ENCODE assay signal across 23 cellular contexts in genomic region chr11:118374729-118375128, GRCh38. TPM values are rescaled to one million over a fixed set of nuclear protein-coding genes. Genes with fewer than 3 reads are reported as not detected.
DNase-seq lines count a peak whose midpoint lies in the region; ATAC-seq and TF ChIP-seq lines count a peak whose summit lies in the region.
"Had no signal": no experiment of that assay in that cellular context is flagged by ENCODE, and none has a peak within 500 bp of the region (broad histone marks: within the 10 kb centered on the region; RNA-seq: fewer than 3 reads in every experiment).

No MANE protein-coding gene starts in this region.

- DNase-seq in activated T-cell treated with anti-CD3 and anti-CD28 coated beads, Interleukin-2, amount 50 U/mL, for 24 hours: no peak
- DNase-seq in activated T-cell treated with anti-CD3 and anti-CD28 coated beads, Interleukin-2, amount 50 U/mL, for 4 hours: no peak
- DNase-seq in GF-D8 (lab: John Stamatoyannopoulos, UW): peak; percentile 28
- peak; percentile 9 for DNase-seq in choroid plexus epithelial cell (ENCODE audit: low read depth)
- DNase-seq in mesenchymal stem cell: no peak
- DNase-seq in SW 1271 (lab: John Stamatoyannopoulos, UW): no peak
- no peak for DNase-seq in gastrocnemius medialis
- DNase-seq: 8988T; DMS79; GOT3; MM.1S; NCI-H1105 treated with DMSO at 0.1 percent for 48 hours; NCI-H1694; NCI-H510A; NCI-H748 treated with DMSO at 0.1 percent for 48 hours; NK-92 treated with Interleukin-12 subunit alpha and Interleukin-12 subunit beta, amount 100 ng/mL, for 24 hours had no signal

- H3K9me3 ChIP-seq in mesenchymal stem cell (ENCODE audit: control insufficient read depth, low read length) (no peaks in the 10 kb centered on the region), gastrocnemius medialis (no peaks in the 10 kb centered on the region)

- peaks cover 36 to 93% of the 10 kb centered on the region in 2 experiments for H3K36me3 ChIP-seq in mesenchymal stem cell (ENCODE audit: control insufficient read depth in 1 of 2, insufficient read depth in 2 of 2, low read depth in 1 of 2, low read length in 2 of 2)
- H3K36me3 ChIP-seq in gastrocnemius medialis: peaks cover 6 to 98% of the 10 kb centered on the region in 2 donors

- H2BK120ac ChIP-seq in mesenchymal stem cell (ENCODE audit: low read depth, low read length): no peak overlapping the region

- H3K23ac ChIP-seq in mesenchymal stem cell (ENCODE audit: low read length in 2 of 2): no peak overlapping the region

- H3K27me3 ChIP-seq in mesenchymal stem cell (ENCODE audit: control insufficient read depth in 1 of 2, insufficient read depth in 1 of 2, low read length in 2 of 2) (no peaks in the 10 kb centered on the region), gastrocnemius medialis (no peaks in the 10 kb centered on the region)

- no peak overlapping the region for H3K27ac ChIP-seq in mesenchymal stem cell (ENCODE audit: low read length, poor library complexity, severe bottlenecking)
- no peak overlapping the region for H3K27ac ChIP-seq in gastrocnemius medialis
- H3K27ac ChIP-seq: C4-2B had no signal

- ATAC-seq in activated T-cell treated with anti-CD3 and anti-CD28 coated beads, Interleukin-2, amount 50 U/mL, for 4 hours: no peak
- ATAC-seq in GM18868 (IDR thresholded peaks at IDR 0.05; ENCODE audit: unreplicated experiment): no peak
- ATAC-seq in gastrocnemius medialis: no peak
- ATAC-seq: GM12878, HCT116, Right ventricle myocardium inferior had no signal

- no peak overlapping the region for H3K14ac ChIP-seq in mesenchymal stem cell (ENCODE audit: low read length in 2 of 2)

- H2BK5ac ChIP-seq in mesenchymal stem cell (ENCODE audit: low read depth, low read length, poor library complexity, severe bottlenecking): no peak overlapping the region

- no peak overlapping the region for H3K4ac ChIP-seq in mesenchymal stem cell (ENCODE audit: low read depth in 1 of 2, low read length in 2 of 2)

- peak overlapping the region; percentile 69 for H3K27ac Mint-ChIP-seq in activated T-cell treated with anti-CD3 and anti-CD28 coated beads, Interleukin-2, amount 50 U/mL, for 24 hours

- no peak overlapping the region for H4K91ac ChIP-seq in mesenchymal stem cell (ENCODE audit: low read length)

- H3K9me3 Mint-ChIP-seq in activated T-cell treated with anti-CD3 and anti-CD28 coated beads, Interleukin-2, amount 50 U/mL, for 24 hours: no peaks in the 10 kb centered on the region
- H3K9me3 Mint-ChIP-seq in activated T-cell treated with anti-CD3 and anti-CD28 coated beads, Interleukin-2, amount 50 U/mL, for 4 hours: no peaks in the 10 kb centered on the region

- H3K36me3 Mint-ChIP-seq in activated T-cell treated with anti-CD3 and anti-CD28 coated beads, Interleukin-2, amount 50 U/mL, for 24 hours (ENCODE audit: low read depth): peaks cover 100% of the 10 kb centered on the region
- peaks cover 56% of the 10 kb centered on the region for H3K36me3 Mint-ChIP-seq in activated T-cell treated with anti-CD3 and anti-CD28 coated beads, Interleukin-2, amount 50 U/mL, for 4 hours (ENCODE audit: insufficient read depth)

- H3K4me1 ChIP-seq in mesenchymal stem cell (ENCODE audit: control insufficient read depth, insufficient read depth, low read depth, low read length): no peaks in the 10 kb centered on the region
- H3K4me1 ChIP-seq in gastrocnemius medialis: peaks cover 7 to 10% of the 10 kb centered on the region in 2 donors

- no peak overlapping the region for H2AFZ ChIP-seq in mesenchymal stem cell (ENCODE audit: low read depth, low read length)

- no peak overlapping the region for H2BK15ac ChIP-seq in mesenchymal stem cell (ENCODE audit: low read depth, poor library complexity, severe bottlenecking)

- WGBS in mesenchymal stem cell: 91% methylated on average over 3 of the region's 3 CpGs

- TF ChIP-seq CTCF in choroid plexus epithelial cell (conservative IDR thresholded peaks at IDR 0.05; ENCODE audit: low read depth, low read length): no peak
- TF ChIP-seq CTCF in gastrocnemius medialis (IDR thresholded peaks at IDR 0.05 in 4 of 5, conservative IDR thresholded peaks at IDR 0.05 in 1 of 5): no peak

- H2BK12ac ChIP-seq in mesenchymal stem cell (ENCODE audit: low read length in 2 of 2): no peak overlapping the region

- peaks cover 7% of the 10 kb centered on the region for H3K4me1 Mint-ChIP-seq in activated T-cell treated with anti-CD3 and anti-CD28 coated beads, Interleukin-2, amount 50 U/mL, for 24 hours (ENCODE audit: low read depth)
- peaks cover 2% of the 10 kb centered on the region for H3K4me1 Mint-ChIP-seq in activated T-cell treated with anti-CD3 and anti-CD28 coated beads, Interleukin-2, amount 50 U/mL, for 4 hours (ENCODE audit: low read depth)

- H3K4me3 ChIP-seq in choroid plexus epithelial cell (ENCODE audit: low read depth, low read length) (no peak overlapping the region), mesenchymal stem cell (ENCODE audit: insufficient read depth in 1 of 2, low read depth in 1 of 2, low read length in 2 of 2) (no peak overlapping the region), gastrocnemius medialis (no peak overlapping the region)
- H3K4me3 ChIP-seq: GM12878 had no signal

- H3K18ac ChIP-seq in mesenchymal stem cell (ENCODE audit: low read depth in 1 of 2, low read length in 2 of 2): no peak overlapping the region

- TF ChIP-seq POLR2A in gastrocnemius medialis (IDR thresholded peaks at IDR 0.05): no peak

- H4K8ac ChIP-seq in mesenchymal stem cell (ENCODE audit: low read length): no peak overlapping the region

- no peaks in the 10 kb centered on the region for H3K27me3 Mint-ChIP-seq in activated T-cell treated with anti-CD3 and anti-CD28 coated beads, Interleukin-2, amount 50 U/mL, for 24 hours
- no peaks in the 10 kb centered on the region for H3K27me3 Mint-ChIP-seq in activated T-cell treated with anti-CD3 and anti-CD28 coated beads, Interleukin-2, amount 50 U/mL, for 4 hours (ENCODE audit: low read depth)

- H3K4me3 Mint-ChIP-seq in activated T-cell treated with anti-CD3 and anti-CD28 coated beads, Interleukin-2, amount 50 U/mL, for 24 hours: no peak overlapping the region
- no peak overlapping the region for H3K4me3 Mint-ChIP-seq in activated T-cell treated with anti-CD3 and anti-CD28 coated beads, Interleukin-2, amount 50 U/mL, for 4 hours

- no peak overlapping the region for H3K4me2 ChIP-seq in mesenchymal stem cell (ENCODE audit: low read length, poor library complexity, severe bottlenecking)

- peak overlapping the region; percentile 9 for H3K9ac ChIP-seq in mesenchymal stem cell (ENCODE audit: low read length)

- intact Hi-C loops in gastrocnemius medialis (cut with DNase I; ENCODE audit: low total_unique reads): loop anchor here (5.0 kb wide), 1 partner anchor 113 kb away; no protein-coding TSS in a partner anchor

- no peak overlapping the region for H2AK5ac ChIP-seq in mesenchymal stem cell (ENCODE audit: low read length, severe bottlenecking)

- peaks cover 2% of the 10 kb centered on the region for H3K79me1 ChIP-seq in mesenchymal stem cell (replicated peaks; ENCODE audit: low read length, poor library complexity, severe bottlenecking)

- in situ Hi-C loops in gastrocnemius medialis (cut with MboI; ENCODE audit: low sequenced_read_pairs in 4 of 4): loop anchor here in 2 of 4 donors (25.0 kb wide), 2 partner anchors 113 to 388 kb away; no protein-coding TSS in a partner anchor

RNA-seq across cellular contexts. Expression of gene UBE4A, which starts 15.3 kb away (rescaled TPM):
- total RNA-seq in activated T-cell treated with anti-CD3 and anti-CD28 coated beads, Interleukin-2, amount 50 U/mL, for 4 hours: 10 to 100 TPM; 43.7 to 45.1 (median 45.0) TPM
- 21.9 TPM for polyA plus RNA-seq in mesenchymal stem cell (2013, experiment 1 of 2)
- 22.4 TPM for polyA plus RNA-seq in mesenchymal stem cell (2013, experiment 2 of 2)
- total RNA-seq in gastrocnemius medialis: 10 to 100 TPM; 36.6 to 73.9 (median 41.7) TPM

RNA-seq across cellular contexts. Expression of gene ATP5MG, which starts 26.7 kb away (rescaled TPM):
- total RNA-seq in activated T-cell treated with anti-CD3 and anti-CD28 coated beads, Interleukin-2, amount 50 U/mL, for 4 hours: 100 to 1,000 TPM; 236 to 266 (median 251) TPM
- 757 TPM for polyA plus RNA-seq in mesenchymal stem cell (2013, experiment 1 of 2)
- 746 TPM for polyA plus RNA-seq in mesenchymal stem cell (2013, experiment 2 of 2)
- 10 to 100 TPM; 46.9 to 90.6 (median 55.4) TPM for total RNA-seq in gastrocnemius medialis

RNA-seq across cellular contexts. Expression of gene CD3G, which starts 30.6 kb away (rescaled TPM):
- 100 to 1,000 TPM in 2 of 3 donors, 10 to 100 TPM in 1; 86.4 to 105 (median 102) TPM for total RNA-seq in activated T-cell treated with anti-CD3 and anti-CD28 coated beads, Interleukin-2, amount 50 U/mL, for 4 hours
- polyA plus RNA-seq in mesenchymal stem cell (2013, experiment 1 of 2): not detected
- not detected for polyA plus RNA-seq in mesenchymal stem cell (2013, experiment 2 of 2)
- under 1 TPM in 2 of 4 donors, not detected in 2; 0.33 to 0.51 TPM for total RNA-seq in gastrocnemius medialis
- total RNA-seq: LHCN-M2 had no signal
- polyA plus RNA-seq: AG04450 had no signal

RNA-seq across cellular contexts. Expression of gene CD3D, which starts 32.2 kb away (rescaled TPM):
- 100 to 1,000 TPM; 412 to 451 (median 427) TPM for total RNA-seq in activated T-cell treated with anti-CD3 and anti-CD28 coated beads, Interleukin-2, amount 50 U/mL, for 4 hours
- polyA plus RNA-seq in mesenchymal stem cell (2013, experiment 1 of 2): not detected
- polyA plus RNA-seq in mesenchymal stem cell (2013, experiment 2 of 2): not detected
- 1 to 10 TPM in 1 of 4 donors, under 1 TPM in 2, not detected in 1; 0.35 to 3.0 (median 0.46) TPM for total RNA-seq in gastrocnemius medialis
- total RNA-seq: LHCN-M2, Right ventricle myocardium inferior had no signal
- polyA plus RNA-seq: AG04450 had no signal

Comparison
In these comparisons a context has a peak if more than half of its experiments do, and no peak if none do; other contexts are left out.
1. DNase-seq: peak in GF-D8 (single experiment) and choroid plexus epithelial cell (single experiment); none in activated T-cell treated with anti-CD3 and anti-CD28 coated beads, Interleukin-2, amount 50 U/mL, for 24 hours (single experiment), activated T-cell treated with anti-CD3 and anti-CD28 coated beads, Interleukin-2, amount 50 U/mL, for 4 hours (single experiment), mesenchymal stem cell (single experiment), SW 1271 (0 of 2) and gastrocnemius medialis (0 of 2).
2. RNA of gene CD3G, which starts 30.6 kb away (total RNA-seq): 86.4 to 105 TPM in activated T-cell treated with anti-CD3 and anti-CD28 coated beads, Interleukin-2, amount 50 U/mL, for 4 hours; 0.33 to 0.51 TPM in gastrocnemius medialis; every median in the first group is over 10 times any median in the second.